20 cellular contexts compared by ENCODE assay signal in genomic region chr1:89896105-89896942, GRCh38.
DNase-seq lines count a peak whose midpoint lies in the region; ATAC-seq and TF ChIP-seq lines count a peak whose summit lies in the region.
"Had no signal": no experiment of that assay in that cellular context is flagged by ENCODE, and none has a peak within 500 bp of the region (broad histone marks: within the 10 kb centered on the region; RNA-seq: fewer than 3 reads in every experiment).

No MANE protein-coding gene starts in this region.

- TF ChIP-seq POLR2A in gastroesophageal sphincter (IDR thresholded peaks at IDR 0.05), result no peak

- H3K36me3 ChIP-seq in gastroesophageal sphincter, result no peaks in the 10 kb centered on the region
- H3K36me3 ChIP-seq: thyroid gland had no signal

- no peak overlapping the region for H3K4me3 ChIP-seq in gastroesophageal sphincter
- H3K4me3 ChIP-seq: BLaER1 treated with 17β-estradiol and CSF1 and Interleukin-3, amounts not matched to agents 10 nM and 100 nM; smooth muscle cell; thyroid gland had no signal

- WGBS in gastroesophageal sphincter (ENCODE audit: low coverage in 1 of 2), 2 donors, result 82 to 90% methylated on average over 10 to 11 of the region's 11 CpGs

- no peak for ATAC-seq in activated naive CD8-positive, alpha-beta T cell treated with anti-CD3 and anti-CD28 coated beads, Interleukin-2, amount 50 U/mL, for 24 hours
- peak; percentile 88 for ATAC-seq in left lobe of liver
- no peak for ATAC-seq in gastroesophageal sphincter
- no peak for ATAC-seq in GM21825 (IDR thresholded peaks at IDR 0.05; ENCODE audit: unreplicated experiment)
- ATAC-seq in GM18870 (IDR thresholded peaks at IDR 0.05; ENCODE audit: unreplicated experiment), result no peak
- ATAC-seq: natural killer cell treated with Interleukin-12 subunit alpha and Interleukin-12 subunit beta and Interleukin-15 and Interleukin-18, amount 100 ng/mL, for 72 hours had no signal

- no peaks in the 10 kb centered on the region for H3K27me3 Mint-ChIP-seq in activated naive CD8-positive, alpha-beta T cell treated with anti-CD3 and anti-CD28 coated beads, Interleukin-2, amount 50 U/mL, for 24 hours
- no peaks in the 10 kb centered on the region for H3K27me3 Mint-ChIP-seq in activated naive CD8-positive, alpha-beta T cell treated with anti-CD3 and anti-CD28 coated beads for 36 hours
- H3K27me3 Mint-ChIP-seq: activated B cell treated with CpG ODN at 0.5 μM for 24 hours; natural killer cell treated with Interleukin-12 subunit alpha and Interleukin-12 subunit beta and Interleukin-15 and Interleukin-18, amount 100 ng/mL, for 72 hours; progenitor cell of endocrine pancreas had no signal

- H3K4me1 ChIP-seq in gastroesophageal sphincter, result no peaks in the 10 kb centered on the region

- peaks cover 7% of the 10 kb centered on the region for H3K4me1 Mint-ChIP-seq in activated naive CD8-positive, alpha-beta T cell treated with anti-CD3 and anti-CD28 coated beads, Interleukin-2, amount 50 U/mL, for 24 hours
- peaks cover 22% of the 10 kb centered on the region for H3K4me1 Mint-ChIP-seq in activated naive CD8-positive, alpha-beta T cell treated with anti-CD3 and anti-CD28 coated beads for 36 hours

- DNase-seq in activated naive CD8-positive, alpha-beta T cell treated with anti-CD3 and anti-CD28 coated beads, Interleukin-2, amount 50 U/mL, for 24 hours, result no peak
- DNase-seq in activated naive CD8-positive, alpha-beta T cell treated with anti-CD3 and anti-CD28 coated beads for 36 hours, result no peak
- DNase-seq in UCSD-AML1 (lab: John Stamatoyannopoulos, UW; ENCODE audit: unreplicated experiment), result peak; percentile 28
- peak; percentile 55 for DNase-seq in left lobe of liver (ENCODE audit: low spot score)
- DNase-seq in stimulated activated CD4-positive, alpha-beta T cell treated with anti-CD3 and anti-CD28 coated beads, Interleukin-4, amount 100 ng/mL, for 1 hour, result no peak
- DNase-seq: activated B cell treated with CpG ODN at 0.5 μM for 24 hours; amygdala; caudate nucleus; head of caudate nucleus; NCI-H1930; NCI-H446; NK-92 treated with Interleukin-12 subunit alpha and Interleukin-12 subunit beta, amount 100 ng/mL, for 24 hours; thyroid gland had no signal

- no peaks in the 10 kb centered on the region for H3K27me3 ChIP-seq in gastroesophageal sphincter
- H3K27me3 ChIP-seq: BLaER1 treated with 17β-estradiol and CSF1 and Interleukin-3, amounts not matched to agents 10 nM and 100 nM; thyroid gland had no signal

- no peak for TF ChIP-seq CTCF in gastroesophageal sphincter (IDR thresholded peaks at IDR 0.05)

- H3K36me3 Mint-ChIP-seq in activated naive CD8-positive, alpha-beta T cell treated with anti-CD3 and anti-CD28 coated beads, Interleukin-2, amount 50 U/mL, for 24 hours (ENCODE audit: low read depth), result peaks cover 24% of the 10 kb centered on the region
- peaks cover 15% of the 10 kb centered on the region for H3K36me3 Mint-ChIP-seq in activated naive CD8-positive, alpha-beta T cell treated with anti-CD3 and anti-CD28 coated beads for 36 hours
- H3K36me3 Mint-ChIP-seq: natural killer cell treated with Interleukin-12 subunit alpha and Interleukin-12 subunit beta and Interleukin-15 and Interleukin-18, amount 100 ng/mL, for 72 hours had no signal

- H3K9me3 Mint-ChIP-seq in activated naive CD8-positive, alpha-beta T cell treated with anti-CD3 and anti-CD28 coated beads, Interleukin-2, amount 50 U/mL, for 24 hours, result no peaks in the 10 kb centered on the region
- no peaks in the 10 kb centered on the region for H3K9me3 Mint-ChIP-seq in activated naive CD8-positive, alpha-beta T cell treated with anti-CD3 and anti-CD28 coated beads for 36 hours
- H3K9me3 Mint-ChIP-seq: activated B cell treated with CpG ODN at 0.5 μM for 24 hours; natural killer cell treated with Interleukin-12 subunit alpha and Interleukin-12 subunit beta and Interleukin-15 and Interleukin-18, amount 100 ng/mL, for 72 hours had no signal

- H3K4me3 Mint-ChIP-seq in activated naive CD8-positive, alpha-beta T cell treated with anti-CD3 and anti-CD28 coated beads, Interleukin-2, amount 50 U/mL, for 24 hours, result no peak overlapping the region
- no peak overlapping the region for H3K4me3 Mint-ChIP-seq in activated naive CD8-positive, alpha-beta T cell treated with anti-CD3 and anti-CD28 coated beads for 36 hours
- H3K4me3 Mint-ChIP-seq: activated B cell treated with CpG ODN at 0.5 μM for 24 hours; natural killer cell treated with Interleukin-12 subunit alpha and Interleukin-12 subunit beta and Interleukin-15 and Interleukin-18, amount 100 ng/mL, for 72 hours had no signal

- peak overlapping the region; percentile 7 for H3K27ac Mint-ChIP-seq in activated naive CD8-positive, alpha-beta T cell treated with anti-CD3 and anti-CD28 coated beads, Interleukin-2, amount 50 U/mL, for 24 hours
- H3K27ac Mint-ChIP-seq in activated naive CD8-positive, alpha-beta T cell treated with anti-CD3 and anti-CD28 coated beads for 36 hours, result no peak overlapping the region
- H3K27ac Mint-ChIP-seq: activated B cell treated with CpG ODN at 0.5 μM for 24 hours, progenitor cell of endocrine pancreas had no signal

- TF ChIP-seq EP300 in gastroesophageal sphincter (IDR thresholded peaks at IDR 0.05), result no peak

- no peaks in the 10 kb centered on the region for H3K9me3 ChIP-seq in gastroesophageal sphincter
- H3K9me3 ChIP-seq: thyroid gland had no signal

- no peak overlapping the region for H3K27ac ChIP-seq in gastroesophageal sphincter
- H3K27ac ChIP-seq: BLaER1 treated with 17β-estradiol and CSF1 and Interleukin-3, amounts not matched to agents 10 nM and 100 nM had no signal

Comparison
In these comparisons a context has a peak if more than half of its experiments do, and no peak if none do; other contexts are left out.
1. DNase-seq: peak in UCSD-AML1 (single experiment) and left lobe of liver (single experiment); none in activated naive CD8-positive, alpha-beta T cell treated with anti-CD3 and anti-CD28 coated beads, Interleukin-2, amount 50 U/mL, for 24 hours (single experiment), activated naive CD8-positive, alpha-beta T cell treated with anti-CD3 and anti-CD28 coated beads for 36 hours (single experiment) and stimulated activated CD4-positive, alpha-beta T cell treated with anti-CD3 and anti-CD28 coated beads, Interleukin-4, amount 100 ng/mL, for 1 hour (single experiment).